8 cellular contexts compared by ENCODE assay signal in genomic region chr7:74655785-74656420, GRCh38. TPM values are rescaled to one million over a fixed set of nuclear protein-coding genes. Genes with fewer than 3 reads are reported as not detected.
DNase-seq lines count a peak whose midpoint lies in the region; ATAC-seq, FAIRE-seq and TF ChIP-seq lines count a peak whose summit lies in the region.

No MANE protein-coding gene starts in this region.

- H3K18ac ChIP-seq in mesendoderm (ENCODE audit: low read length), result peak overlapping the region; percentile 100

- FAIRE-seq in frontal cortex (lab: Jason Lieb, UNC) (no peak), RCC 7860 (lab: Jason Lieb, UNC) (no peak)

- H3K4me1 ChIP-seq in HAP-1 (peaks cover 36% of the 10 kb centered on the region), mesendoderm (ENCODE audit: control insufficient read depth, low read depth, low read length) (peaks cover 6% of the 10 kb centered on the region)

- H3K4ac ChIP-seq in mesendoderm (ENCODE audit: low read depth, low read length), result peak overlapping the region; percentile 78

- in situ Hi-C loops in HAP-1 (cut with MboI; ENCODE audit: low sequenced_read_pairs), result no loop called here
- in situ Hi-C loops in astrocyte of the cerebellum (cut with HindIII; ENCODE audit: low sequenced_read_pairs), result no loop called here

- H3K27me3 ChIP-seq in HAP-1 (ENCODE audit: low read depth) (no peaks in the 10 kb centered on the region), mesendoderm (ENCODE audit: insufficient read depth, low read length, poor library complexity) (no peaks in the 10 kb centered on the region)

- H2BK5ac ChIP-seq in mesendoderm (ENCODE audit: low read length), result peak overlapping the region; percentile 65

- H3K9ac ChIP-seq in mesendoderm (ENCODE audit: low read length), result peak overlapping the region; percentile 75

- no peak for DNase-seq in HAP-1 (ENCODE audit: low spot score in 2 of 2)
- no peak for DNase-seq in astrocyte of the cerebellum (ENCODE audit: low read depth)
- no peak for DNase-seq in mesendoderm
- DNase-seq in frontal cortex (ENCODE audit: low spot score in 2 of 2), result no peak
- no peak for DNase-seq in RCC 7860 (ENCODE audit: low spot score)
- no peak for DNase-seq in SW480 (ENCODE audit: low spot score)

- no peaks in the 10 kb centered on the region for H3K79me1 ChIP-seq in mesendoderm (ENCODE audit: low read length)

- WGBS in mesendoderm (ENCODE audit: extremely low coverage, insufficient coverage, low lambda C conversion rate), result no CpG with 5 or more reads among the region's 20 CpGs

- peak overlapping the region; percentile 75 for H2BK120ac ChIP-seq in mesendoderm (ENCODE audit: low read depth, low read length)

- H3K4me3 ChIP-seq in HAP-1 (peak overlapping the region; percentile 13), astrocyte of the cerebellum (ENCODE audit: low read depth, low read length) (peak overlapping the region; percentile 72), mesendoderm (ENCODE audit: low read length) (no peak overlapping the region)

- TF ChIP-seq CTCF in 22Rv1 (IDR thresholded peaks at IDR 0.05) (no peak), astrocyte of the cerebellum (IDR thresholded peaks at IDR 0.05; ENCODE audit: low read depth, low read length, missing control alignments) (no peak)

- H2BK15ac ChIP-seq in mesendoderm (replicated peaks; ENCODE audit: low read depth), result no peak overlapping the region

- peak overlapping the region; percentile 54 for H3K4me2 ChIP-seq in mesendoderm (ENCODE audit: low read length)

- H3K79me2 ChIP-seq in mesendoderm (ENCODE audit: control insufficient read depth, insufficient read depth, low read length), result peaks cover 22% of the 10 kb centered on the region

- no peak overlapping the region for H4K5ac ChIP-seq in mesendoderm (ENCODE audit: low read length)

- H2AK5ac ChIP-seq in mesendoderm (ENCODE audit: low read length), result no peak overlapping the region

- no peaks in the 10 kb centered on the region for H3K9me3 ChIP-seq in HAP-1

- peak overlapping the region; percentile 97 for H4K8ac ChIP-seq in mesendoderm (ENCODE audit: low read depth, low read length)

- H3K36me3 ChIP-seq in HAP-1 (replicated peaks) (peaks cover 7% of the 10 kb centered on the region; the same call in 1 of the 2 replicates), mesendoderm (ENCODE audit: control insufficient read depth, insufficient read depth, low read length) (no peaks in the 10 kb centered on the region)

- no peak overlapping the region for H3K23ac ChIP-seq in mesendoderm (ENCODE audit: low read length)

- peak overlapping the region; percentile 97 for H3K56ac ChIP-seq in mesendoderm (ENCODE audit: low read length)

- H3K27ac ChIP-seq in 22Rv1 (peak overlapping the region; percentile 100; the same call in 1 of the 2 replicates), mesendoderm (ENCODE audit: low read depth, low read length) (peak overlapping the region; percentile 85)

- no peak for ATAC-seq in HG03457 (IDR thresholded peaks at IDR 0.05; ENCODE audit: unreplicated experiment)

RNA-seq across cellular contexts. Expression of gene GTF2I, which starts 1.6 kb away (rescaled TPM):
- 245 TPM for polyA plus RNA-seq in mesendoderm (2013, experiment 1 of 2)
- 257 TPM for polyA plus RNA-seq in mesendoderm (2013, experiment 2 of 2)
- total RNA-seq in frontal cortex, result 236 TPM
